In the genomic region with DNA sequence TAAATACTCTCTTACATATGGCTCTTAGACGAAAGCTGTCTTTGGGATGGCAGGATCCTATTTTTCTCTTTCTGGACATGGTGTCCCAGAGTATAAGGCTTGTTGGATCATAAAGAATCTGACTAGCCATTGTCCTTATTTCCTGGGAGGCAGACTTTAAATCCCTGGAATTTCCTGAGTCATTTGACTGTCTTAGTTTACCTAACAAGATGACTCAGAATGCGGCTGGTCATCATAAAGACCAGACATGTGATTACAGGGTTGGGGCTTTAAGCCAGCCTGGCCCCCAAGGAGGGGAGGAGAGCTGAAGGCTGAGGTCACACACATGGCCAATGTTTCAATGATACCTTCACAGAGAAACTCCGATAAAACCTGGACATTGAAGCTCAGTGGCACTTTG, we compare ENCODE assay signal across 13 cellular contexts. TPM values are rescaled to one million over a fixed set of nuclear protein-coding genes. Genes with fewer than 3 reads are reported as not detected.
DNase-seq lines count a peak whose midpoint lies in the region; ATAC-seq and TF ChIP-seq lines count a peak whose summit lies in the region.
"Had no signal": no experiment of that assay in that cellular context is flagged by ENCODE, and none has a peak within 500 bp of the region (broad histone marks: within the 10 kb centered on the region; RNA-seq: fewer than 3 reads in every experiment).

No MANE protein-coding gene starts in this region.

- no peak overlapping the region for H3K9ac ChIP-seq in parathyroid adenoma

- H3K9me3 ChIP-seq in parathyroid adenoma (ENCODE audit: control insufficient read depth, low read length) = no peaks in the 10 kb centered on the region
- H3K9me3 ChIP-seq in aorta (ENCODE audit: control insufficient read depth, low read length) = no peaks in the 10 kb centered on the region
- H3K9me3 ChIP-seq: tibial artery had no signal

- TF ChIP-seq CTCF in parathyroid adenoma (IDR thresholded peaks at IDR 0.05) = no peak

- H3K4me1 ChIP-seq in parathyroid adenoma (peaks cover 8% of the 10 kb centered on the region), aorta (ENCODE audit: control insufficient read depth in 1 of 2, insufficient read depth in 2 of 2, low read length in 2 of 2) (no peaks in the 10 kb centered on the region)

- intact Hi-C loops in aorta (cut with DNase I) = no loop called here

- no peak overlapping the region for H3K4me2 ChIP-seq in parathyroid adenoma (ENCODE audit: low read length)

- H2AFZ ChIP-seq in parathyroid adenoma = no peak overlapping the region

- H3K4me3 ChIP-seq in parathyroid adenoma (ENCODE audit: low read depth, low read length) (no peak overlapping the region), aorta (ENCODE audit: low read length in 2 of 2) (no peak overlapping the region)
- H3K4me3 ChIP-seq: tibial artery had no signal

- DNase-seq in EL (peak; percentile 82), NCI-H774 (lab: John Stamatoyannopoulos, UW) (peak; percentile 28), epidermal melanocyte (ENCODE audit: insufficient read length, low spot score) (peak; percentile 44), aorta (no peak), NCI-H1092 treated with DMSO at 0.1 percent for 48 hours (lab: John Stamatoyannopoulos, UW) (no peak)
- DNase-seq in stimulated activated CD8-positive, alpha-beta memory T cell treated with anti-CD3 and anti-CD28 coated beads, Interleukin-4, amount 100 ng/mL, for 48 hours = no peak
- DNase-seq: KBM-7, left ventricle myocardium superior, OCI-M1, tibial artery had no signal

- ATAC-seq in HG03439 (IDR thresholded peaks at IDR 0.05; ENCODE audit: unreplicated experiment) = no peak
- no peak for ATAC-seq in aorta (ENCODE audit: low FRiP score)
- ATAC-seq: left ventricle myocardium superior had no signal

- no peaks in the 10 kb centered on the region for H3K79me2 ChIP-seq in parathyroid adenoma

- H3K27me3 ChIP-seq in parathyroid adenoma (ENCODE audit: control insufficient read depth, insufficient read depth, low read length) = no peaks in the 10 kb centered on the region
- no peaks in the 10 kb centered on the region for H3K27me3 ChIP-seq in aorta (ENCODE audit: control insufficient read depth in 1 of 2, insufficient read depth in 2 of 2, low read length in 1 of 2)
- H3K27me3 ChIP-seq: tibial artery had no signal

- H3K27ac ChIP-seq in parathyroid adenoma (peak overlapping the region; percentile 61), aorta (ENCODE audit: low read depth in 1 of 2, low read length in 2 of 2) (no peak overlapping the region)
- H3K27ac ChIP-seq: tibial artery had no signal

- 42 to 56% methylated on average over 3 of the region's 3 CpGs for WGBS in aorta, 2 donors

- no peaks in the 10 kb centered on the region for H3K36me3 ChIP-seq in parathyroid adenoma (ENCODE audit: control insufficient read depth, insufficient read depth, low read length)
- no peaks in the 10 kb centered on the region for H3K36me3 ChIP-seq in aorta (ENCODE audit: control insufficient read depth in 1 of 2, insufficient read depth in 2 of 2, low read length in 1 of 2)
- H3K36me3 ChIP-seq: tibial artery had no signal

RNA-seq across cellular contexts. Expression of a gene that starts 37.2 kb away (rescaled TPM):
- not detected for total RNA-seq in aorta
- polyA plus RNA-seq in aorta = not detected
- total RNA-seq: cerebellum, left ventricle myocardium superior had no signal

Comparison
In these comparisons a context has a peak if more than half of its experiments do, and no peak if none do; other contexts are left out.
1. DNase-seq: peak in EL (single experiment), NCI-H774 (single experiment) and epidermal melanocyte (single experiment); none in aorta (0 of 2), stimulated activated CD8-positive, alpha-beta memory T cell treated with anti-CD3 and anti-CD28 coated beads, Interleukin-4, amount 100 ng/mL, for 48 hours (single experiment) and NCI-H1092 treated with DMSO at 0.1 percent for 48 hours (single experiment).